16 cellular contexts compared by ENCODE assay signal in genomic region chr5:30808996-30809395, GRCh38.
DNase-seq lines count a peak whose midpoint lies in the region; FAIRE-seq and TF ChIP-seq lines count a peak whose summit lies in the region.
"Had no signal": no experiment of that assay in that cellular context is flagged by ENCODE, and none has a peak within 500 bp of the region (broad histone marks: within the 10 kb centered on the region; RNA-seq: fewer than 3 reads in every experiment).

No MANE protein-coding gene starts in this region.

- WGBS in mesendoderm (ENCODE audit: extremely low coverage, insufficient coverage, low lambda C conversion rate): no CpG with 5 or more reads among the region's 2 CpGs

- FAIRE-seq in kidney (lab: Jason Lieb, UNC) (no peak), D721Med (lab: Jason Lieb, UNC) (no peak)
- FAIRE-seq: G401.6 had no signal

- H4K8ac ChIP-seq in mesendoderm (ENCODE audit: low read depth, low read length): no peak overlapping the region

- H3K4me3 ChIP-seq in brain microvascular endothelial cell (ENCODE audit: low read depth, low read length) (no peak overlapping the region), mesendoderm (ENCODE audit: low read length) (no peak overlapping the region), kidney (ENCODE audit: low read length in 2 of 2) (no peak overlapping the region), left ventricle myocardium inferior (no peak overlapping the region)
- H3K4me3 ChIP-seq: lung, testis had no signal

- H3K9ac ChIP-seq in mesendoderm (ENCODE audit: low read length) (no peak overlapping the region), kidney (ENCODE audit: low read length in 2 of 2) (no peak overlapping the region)

- H2AK5ac ChIP-seq in mesendoderm (ENCODE audit: low read length): no peak overlapping the region

- H3K27ac ChIP-seq in brain microvascular endothelial cell: no peak overlapping the region
- no peak overlapping the region for H3K27ac ChIP-seq in mesendoderm (ENCODE audit: low read depth, low read length)
- H3K27ac ChIP-seq in kidney (ENCODE audit: low read depth in 2 of 2, low read length in 2 of 2): no peak overlapping the region
- no peak overlapping the region for H3K27ac ChIP-seq in left ventricle myocardium inferior (replicated peaks)
- H3K27ac ChIP-seq: testis had no signal

- intact Hi-C loops in kidney (cut with DNase I): no loop called here
- intact Hi-C loops in left ventricle myocardium inferior (cut with micrococcal nuclease): no loop called here

- no peak overlapping the region for H3K23ac ChIP-seq in mesendoderm (ENCODE audit: low read length)

- in situ Hi-C loops in brain microvascular endothelial cell (cut with HindIII; ENCODE audit: low pct_ligation_motif_present, low sequenced_read_pairs): no loop called here

- H3K79me2 ChIP-seq in mesendoderm (ENCODE audit: control insufficient read depth, insufficient read depth, low read length): no peaks in the 10 kb centered on the region

- H2BK120ac ChIP-seq in mesendoderm (ENCODE audit: low read depth, low read length): no peak overlapping the region

- no peak overlapping the region for H3K56ac ChIP-seq in mesendoderm (ENCODE audit: low read length)

- H3K79me1 ChIP-seq in mesendoderm (ENCODE audit: low read length): no peaks in the 10 kb centered on the region

- no peak overlapping the region for H4K5ac ChIP-seq in mesendoderm (ENCODE audit: low read length)

- H3K4ac ChIP-seq in mesendoderm (ENCODE audit: low read depth, low read length): no peak overlapping the region

- no peaks in the 10 kb centered on the region for H3K27me3 ChIP-seq in brain microvascular endothelial cell (replicated peaks)
- no peaks in the 10 kb centered on the region for H3K27me3 ChIP-seq in mesendoderm (ENCODE audit: insufficient read depth, low read length, poor library complexity)
- H3K27me3 ChIP-seq in left ventricle myocardium inferior (ENCODE audit: low read depth): no peaks in the 10 kb centered on the region
- H3K27me3 ChIP-seq: testis had no signal

- H2BK5ac ChIP-seq in mesendoderm (ENCODE audit: low read length): no peak overlapping the region

- H3K9me3 ChIP-seq in kidney (ENCODE audit: control insufficient read depth in 1 of 2, low read length in 2 of 2) (no peaks in the 10 kb centered on the region), left ventricle myocardium inferior (replicated peaks) (no peaks in the 10 kb centered on the region)
- H3K9me3 ChIP-seq: testis had no signal

- TF ChIP-seq CTCF in brain microvascular endothelial cell (IDR thresholded peaks at IDR 0.05; ENCODE audit: low read depth, low read length, missing control alignments): no peak
- TF ChIP-seq CTCF in kidney (IDR thresholded peaks at IDR 0.05; ENCODE audit: borderline replicate concordance, extremely low read depth, insufficient read depth): no peak
- TF ChIP-seq CTCF in left ventricle myocardium inferior (IDR thresholded peaks at IDR 0.05; ENCODE audit: borderline replicate concordance): no peak
- no peak for TF ChIP-seq CTCF in D721Med (IDR thresholded peaks at IDR 0.05; ENCODE audit: insufficient read depth, missing control alignments)

- H3K4me2 ChIP-seq in mesendoderm (ENCODE audit: low read length): no peak overlapping the region

- H3K4me1 ChIP-seq in mesendoderm (ENCODE audit: control insufficient read depth, low read depth, low read length): no peaks in the 10 kb centered on the region
- H3K4me1 ChIP-seq in kidney (ENCODE audit: control insufficient read depth in 1 of 2, insufficient read depth in 1 of 2, low read depth in 1 of 2, low read length in 2 of 2): no peaks in the 10 kb centered on the region
- H3K4me1 ChIP-seq in left ventricle myocardium inferior: no peaks in the 10 kb centered on the region
- H3K4me1 ChIP-seq: testis had no signal

- DNase-seq in NCI-H524 (lab: John Stamatoyannopoulos, UW): peak; percentile 17 to 74
- DNase-seq in NCI-H524 treated with DMSO at 0.1 percent for 48 hours (lab: John Stamatoyannopoulos, UW): no peak
- DNase-seq in NCI-H69 (lab: John Stamatoyannopoulos, UW): peak; percentile 78
- DNase-seq in brain microvascular endothelial cell: peak; percentile 25
- DNase-seq in mesendoderm: peak; percentile 22
- no peak for DNase-seq in kidney
- DNase-seq in left ventricle myocardium inferior: no peak
- no peak for DNase-seq in D721Med (ENCODE audit: insufficient read length, low spot score)
- DNase-seq: anterior cingulate cortex; KBM-7; NCI-H187 treated with DMSO at 0.1 percent for 48 hours; NK-92 treated with Interleukin-12 subunit alpha and Interleukin-12 subunit beta, amount 100 ng/mL, for 24 hours; SHP77; testis had no signal

- H3K18ac ChIP-seq in mesendoderm (ENCODE audit: low read length): no peak overlapping the region

- H2BK15ac ChIP-seq in mesendoderm (replicated peaks; ENCODE audit: low read depth): no peak overlapping the region

- no peaks in the 10 kb centered on the region for H3K36me3 ChIP-seq in brain microvascular endothelial cell (replicated peaks)
- H3K36me3 ChIP-seq in mesendoderm (ENCODE audit: control insufficient read depth, insufficient read depth, low read length): no peaks in the 10 kb centered on the region
- no peaks in the 10 kb centered on the region for H3K36me3 ChIP-seq in kidney (ENCODE audit: control insufficient read depth in 1 of 2, insufficient read depth in 2 of 2, low read length in 2 of 2)
- H3K36me3 ChIP-seq in left ventricle myocardium inferior: no peaks in the 10 kb centered on the region

Comparison
In these comparisons a context has a peak if more than half of its experiments do, and no peak if none do; other contexts are left out.
1. DNase-seq: peak in NCI-H524 (2 of 2), NCI-H69 (single experiment), brain microvascular endothelial cell (single experiment) and mesendoderm (single experiment); none in NCI-H524 treated with DMSO at 0.1 percent for 48 hours (single experiment), kidney (single experiment), left ventricle myocardium inferior (single experiment) and D721Med (single experiment).